ENCODE assay signal across 1 cellular context in genomic region chr5:98928802-98929122, GRCh38.
TF ChIP-seq lines count a peak whose summit lies in the region.

CHD1 (minus strand) TSS chr5:98929007; CDS start chr5:98926386, 2,621 bp downstream.

TF ChIP-seq in HEK293, 187 proteins besides CTCF, POLR2A, EP300 and RAD21 (continued from another document):
- TF ChIP-seq ZBTB26 (tag by site-specific recombination; optimal IDR thresholded peaks at IDR 0.05) (peak; percentile 99), ZNF791 (tag by site-specific recombination; IDR thresholded peaks at IDR 0.05) (no peak)
